In genomic region chr3:38039101-38039898, GRCh38 we compare ENCODE assay signal across 8 cellular contexts. TPM values are rescaled to one million over a fixed set of nuclear protein-coding genes. Genes with fewer than 3 reads are reported as not detected.
DNase-seq lines count a peak whose midpoint lies in the region; ATAC-seq, FAIRE-seq and TF ChIP-seq lines count a peak whose summit lies in the region.

A gene with protein sequence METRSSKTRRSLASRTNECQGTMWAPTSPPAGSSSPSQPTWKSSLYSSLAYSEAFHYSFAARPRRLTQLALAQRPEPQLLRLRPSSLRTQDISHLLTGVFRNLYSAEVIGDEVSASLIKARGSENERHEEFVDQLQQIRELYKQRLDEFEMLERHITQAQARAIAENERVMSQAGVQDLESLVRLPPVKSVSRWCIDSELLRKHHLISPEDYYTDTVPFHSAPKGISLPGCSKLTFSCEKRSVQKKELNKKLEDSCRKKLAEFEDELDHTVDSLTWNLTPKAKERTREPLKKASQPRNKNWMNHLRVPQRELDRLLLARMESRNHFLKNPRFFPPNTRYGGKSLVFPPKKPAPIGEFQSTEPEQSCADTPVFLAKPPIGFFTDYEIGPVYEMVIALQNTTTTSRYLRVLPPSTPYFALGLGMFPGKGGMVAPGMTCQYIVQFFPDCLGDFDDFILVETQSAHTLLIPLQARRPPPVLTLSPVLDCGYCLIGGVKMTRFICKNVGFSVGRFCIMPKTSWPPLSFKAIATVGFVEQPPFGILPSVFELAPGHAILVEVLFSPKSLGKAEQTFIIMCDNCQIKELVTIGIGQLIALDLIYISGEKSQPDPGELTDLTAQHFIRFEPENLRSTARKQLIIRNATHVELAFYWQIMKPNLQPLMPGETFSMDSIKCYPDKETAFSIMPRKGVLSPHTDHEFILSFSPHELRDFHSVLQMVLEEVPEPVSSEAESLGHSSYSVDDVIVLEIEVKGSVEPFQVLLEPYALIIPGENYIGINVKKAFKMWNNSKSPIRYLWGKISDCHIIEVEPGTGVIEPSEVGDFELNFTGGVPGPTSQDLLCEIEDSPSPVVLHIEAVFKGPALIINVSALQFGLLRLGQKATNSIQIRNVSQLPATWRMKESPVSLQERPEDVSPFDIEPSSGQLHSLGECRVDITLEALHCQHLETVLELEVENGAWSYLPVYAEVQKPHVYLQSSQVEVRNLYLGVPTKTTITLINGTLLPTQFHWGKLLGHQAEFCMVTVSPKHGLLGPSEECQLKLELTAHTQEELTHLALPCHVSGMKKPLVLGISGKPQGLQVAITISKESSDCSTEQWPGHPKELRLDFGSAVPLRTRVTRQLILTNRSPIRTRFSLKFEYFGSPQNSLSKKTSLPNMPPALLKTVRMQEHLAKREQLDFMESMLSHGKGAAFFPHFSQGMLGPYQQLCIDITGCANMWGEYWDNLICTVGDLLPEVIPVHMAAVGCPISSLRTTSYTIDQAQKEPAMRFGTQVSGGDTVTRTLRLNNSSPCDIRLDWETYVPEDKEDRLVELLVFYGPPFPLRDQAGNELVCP (N-terminal part only) (plus strand): TSS chr3:38039208. CDS start chr3:38039226, 18 bp downstream.

- no peak for FAIRE-seq in HepG2 (lab: Jason Lieb, UNC)

- no peak within 1 kb of the TSS for H3K27ac ChIP-seq in liver (ENCODE audit: low read depth in 1 of 2, low read length in 2 of 2)
- H3K27ac ChIP-seq in HepG2 (ENCODE audit: extremely low read length, insufficient read depth, low read length) = no peak within 1 kb of the TSS

- TF ChIP-seq CTCF in liver (IDR thresholded peaks at IDR 0.05; ENCODE audit: low read depth, low read length, missing input control) (no peak), HepG2 (CRISPR knock-in tag; IDR thresholded peaks at IDR 0.05) (no peak), WI38 (IDR thresholded peaks at IDR 0.05; ENCODE audit: low read depth, low read length) (no peak), lower leg skin (IDR thresholded peaks at IDR 0.05) (no peak)

- DNase-seq in HepG2 (ENCODE audit: low spot score) (no peak), lower leg skin (ENCODE audit: low spot score in 2 of 2) (peak; percentile 60 to 91), cerebellar cortex (ENCODE audit: low spot score) (no peak)
- peak; percentile 91 for DNase-seq in central memory CD4-positive, alpha-beta T cell
- DNase-seq in stimulated activated CD4-positive, alpha-beta T cell treated with anti-CD3 and anti-CD28 coated beads, TNF-alpha, amount 100 ng/mL, for 48 hours (ENCODE audit: low read depth in 3 of 3) = peak; percentile 58 to 73 (median 69)

- no peak within 1 kb of the TSS for H3K4me2 ChIP-seq in HepG2 (ENCODE audit: low read depth, low read length)

- H3K36me3 ChIP-seq in liver (ENCODE audit: control insufficient read depth in 4 of 4, insufficient read depth in 3 of 4, low read depth in 1 of 4, low read length in 3 of 4) (no peaks in the 10 kb centered on the region), HepG2 (replicated peaks in 1 of 2; ENCODE audit: control insufficient read depth in 1 of 2, insufficient read depth in 2 of 2, low read length in 2 of 2) (no peaks in the 10 kb centered on the region)

- TF ChIP-seq POLR2A in HepG2 (IDR thresholded peaks at IDR 0.05; ENCODE audit: insufficient read depth in 1 of 2, low read depth in 2 of 2, low read length in 2 of 2) (no peak), lower leg skin (IDR thresholded peaks at IDR 0.05) (no peak)

- H4K20me1 ChIP-seq in HepG2 (ENCODE audit: insufficient read depth, low read length) = no peaks in the 10 kb centered on the region

- TF ChIP-seq EP300 in HepG2 (IDR thresholded peaks at IDR 0.05; ENCODE audit: low read depth in 2 of 2, low read length in 2 of 2) = no peak
- no peak for TF ChIP-seq EP300 in HepG2 (CRISPR knock-in tag; IDR thresholded peaks at IDR 0.05; ENCODE audit: borderline replicate concordance)

- H3K27me3 ChIP-seq in liver (ENCODE audit: control insufficient read depth in 4 of 4, insufficient read depth in 4 of 4, low read length in 3 of 4) (no peaks in the 10 kb centered on the region), HepG2 (ENCODE audit: control insufficient read depth in 1 of 2, insufficient read depth in 2 of 2, low read length in 2 of 2) (peaks cover 3 to 28% of the 10 kb centered on the region in 2 experiments; a peak in 3 of 5 replicates)

- TF ChIP-seq RAD21 in liver (IDR thresholded peaks at IDR 0.05) = no peak
- TF ChIP-seq RAD21 in HepG2 (CRISPR knock-in tag; IDR thresholded peaks at IDR 0.05) = no peak

- H3K4me3 ChIP-seq in liver (ENCODE audit: low read depth in 1 of 3, low read length in 3 of 3) = peak within 1 kb of the TSS; percentile 26 to 44 (median 29)
- H3K4me3 ChIP-seq in HepG2 (replicated peaks in 1 of 3; ENCODE audit: insufficient read depth in 1 of 3, low read depth in 2 of 3, low read length in 3 of 3) = no peak within 1 kb of the TSS
- peak within 1 kb of the TSS; percentile 54 for H3K4me3 ChIP-seq in WI38 (ENCODE audit: low read depth, low read length)
- H3K4me3 ChIP-seq in lower leg skin (ENCODE audit: low read depth, poor library complexity, severe bottlenecking) = peak within 1 kb of the TSS; percentile 6

- POLR2A ChIA-PET in HepG2 (lab: Yijun Ruan, JAX) = no interaction called here

- CTCF ChIA-PET in HepG2 (lab: Yijun Ruan, JAX; ENCODE audit: low intra/inter-chr PET ratio, low total read pairs) = no interaction called here

- in situ Hi-C loops in HepG2 (cut with HindIII; ENCODE audit: extremely low pct_ligation_motif_present, low pct_unique_long_range_greater_than_20kb) = no loop called here

- 9% methylated on average over 67 of the region's 67 CpGs for WGBS in liver
- 76% methylated on average over 63 of the region's 67 CpGs for WGBS in HepG2 (ENCODE audit: low lambda C conversion rate)
- 7 to 9% methylated on average over 47 to 49 of the region's 67 CpGs for WGBS in lower leg skin, 2 donors

- H3K4me1 ChIP-seq in liver (ENCODE audit: control insufficient read depth in 4 of 4, insufficient read depth in 4 of 4, low read length in 3 of 4) (peaks cover 0 to 8% (median 4%) of the 10 kb centered on the region in 4 donors), HepG2 (ENCODE audit: insufficient read depth, low read length) (no peaks in the 10 kb centered on the region)

- ATAC-seq in HepG2 (no peak), HG03175 (IDR thresholded peaks at IDR 0.05; ENCODE audit: unreplicated experiment) (peak; percentile 93)

- BruUV-seq in HepG2 (replicated peaks; lab: Mats Ljungman, UMichigan) = no TSS peak

- no peaks in the 10 kb centered on the region for H3K9me3 ChIP-seq in liver (ENCODE audit: control insufficient read depth in 4 of 4, low read length in 3 of 4)
- H3K9me3 ChIP-seq in HepG2 (ENCODE audit: low read length) = no peaks in the 10 kb centered on the region

- H2AFZ ChIP-seq in HepG2 (ENCODE audit: low read length) = no peak within 1 kb of the TSS

- H3K79me2 ChIP-seq in HepG2 (ENCODE audit: insufficient read depth, low read length) = no peaks in the 10 kb centered on the region

- intact Hi-C loops in HepG2 (cut with micrococcal nuclease; ENCODE audit: unreplicated experiment) = no loop called here
- intact Hi-C loops in lower leg skin (cut with DNase I; ENCODE audit: low total_unique reads) = no loop called here

- H3K9ac ChIP-seq in liver (ENCODE audit: low read depth in 1 of 2, low read length in 2 of 2) (no peak within 1 kb of the TSS), HepG2 (ENCODE audit: insufficient read depth, low read depth, low read length) (no peak within 1 kb of the TSS)

TF ChIP-seq in liver, 16 proteins besides CTCF, POLR2A, EP300 and RAD21:
- TF ChIP-seq YY1 (IDR thresholded peaks at IDR 0.05) = no peak
- TF ChIP-seq SP1 (IDR thresholded peaks at IDR 0.05) = peak; percentile 7

TF ChIP-seq in HepG2, 621 proteins besides CTCF, POLR2A, EP300 and RAD21 (continues in another document):
- TF ChIP-seq ZNF33A (CRISPR knock-in tag; IDR thresholded peaks at IDR 0.05; ENCODE audit: borderline replicate concordance) = no peak
- no peak for TF ChIP-seq NCOA2 (CRISPR knock-in tag; IDR thresholded peaks at IDR 0.05)
- no peak for TF ChIP-seq CREB3 (CRISPR knock-in tag; IDR thresholded peaks at IDR 0.05)

RNA-seq across cellular contexts. Expression of the gene that starts here (rescaled TPM):
- under 1 TPM; 0.09 to 0.17 TPM for total RNA-seq in liver
- under 1 TPM; 0.43 to 0.63 TPM for polyA plus RNA-seq in liver
- total RNA-seq in HepG2 (2016; rRNA removed; fragmentation: Illumina TruSeq; extraction: Trizol) = not detected in 2 replicates
- not detected in 2 replicates for total RNA-seq in HepG2 (2016; cell fraction: cytosol; rRNA removed; fragmentation: Illumina TruSeq; extraction: Trizol; ENCODE audit: low read depth)
- not detected in 2 replicates for total RNA-seq in HepG2 (2016; cell fraction: insoluble cytoplasmic fraction; rRNA removed; fragmentation: Illumina TruSeq; extraction: Trizol)
- not detected in 2 replicates for total RNA-seq in HepG2 (2016; cell fraction: membrane; rRNA removed; fragmentation: Illumina TruSeq; extraction: Trizol)
- not detected in 2 replicates for total RNA-seq in HepG2 (2016; cell fraction: nucleus; rRNA removed; fragmentation: Illumina TruSeq; extraction: Trizol)
- polyA plus RNA-seq in HepG2 (2011; rRNA removed) = 0.09 and 0.13 TPM in 2 replicates
- polyA plus RNA-seq in HepG2 (2011; cell fraction: cytosol; rRNA removed) = 0.01 TPM in 1 of 2 replicates, not detected in the other
- 0.56 and 0.99 TPM in 2 replicates for polyA plus RNA-seq in HepG2 (2011; cell fraction: nucleus; rRNA removed)
- 0.47 and 0.54 TPM in 2 replicates for polyA plus RNA-seq in HepG2 (2012)
- polyA plus RNA-seq in HepG2 (2016; cell fraction: cytosol; fragmentation: Illumina TruSeq; extraction: Trizol; ENCODE audit: low read depth) = not detected in 2 replicates
- polyA plus RNA-seq in HepG2 (2016; cell fraction: insoluble cytoplasmic fraction; fragmentation: Illumina TruSeq; extraction: Trizol; ENCODE audit: low read depth) = not detected in 2 replicates
- polyA plus RNA-seq in HepG2 (2016; cell fraction: membrane; fragmentation: Illumina TruSeq; extraction: Trizol; ENCODE audit: low read depth) = not detected in 2 replicates
- polyA plus RNA-seq in HepG2 (2016; cell fraction: nucleus; fragmentation: Illumina TruSeq; extraction: Trizol; ENCODE audit: insufficient read depth, low read depth) = not detected in 2 replicates
- polyA minus RNA-seq in HepG2 (2011; rRNA and poly(A)+ RNA removed; ENCODE audit: low replicate concordance) = 0.40 TPM in 1 of 2 replicates, not detected in the other
- not detected in 2 replicates for polyA minus RNA-seq in HepG2 (2011; cell fraction: cytosol; rRNA and poly(A)+ RNA removed)
- 0.77 and 0.99 TPM in 2 replicates for polyA minus RNA-seq in HepG2 (2011; cell fraction: nucleus; rRNA and poly(A)+ RNA removed)
- 1 to 10 TPM in 1 of 4 donors, under 1 TPM in 3; 0.08 to 2.9 (median 0.57) TPM for total RNA-seq in lower leg skin

Comparison
In these comparisons a context has a peak if more than half of its experiments do, and no peak if none do; other contexts are left out.
1. H3K4me3 ChIP-seq: peak in liver (3 of 3), WI38 (single experiment) and lower leg skin (single experiment); none in HepG2 (0 of 3).
2. DNase-seq: peak in central memory CD4-positive, alpha-beta T cell (single experiment), lower leg skin (2 of 2) and stimulated activated CD4-positive, alpha-beta T cell treated with anti-CD3 and anti-CD28 coated beads, TNF-alpha, amount 100 ng/mL, for 48 hours (3 of 3); none in HepG2 (single experiment) and cerebellar cortex (single experiment).